ENCODE assay signal across 13 cellular contexts in genomic region chr1:9320520-9321479, GRCh38. TPM values are rescaled to one million over a fixed set of nuclear protein-coding genes. Genes with fewer than 3 reads are reported as not detected.
DNase-seq lines count a peak whose midpoint lies in the region; ATAC-seq, FAIRE-seq and TF ChIP-seq lines count a peak whose summit lies in the region.
"Had no signal": no experiment of that assay in that cellular context is flagged by ENCODE, and none has a peak within 500 bp of the region (broad histone marks: within the 10 kb centered on the region; RNA-seq: fewer than 3 reads in every experiment).

No MANE protein-coding gene starts in this region.

- no peaks in the 10 kb centered on the region for H3K9me3 Mint-ChIP-seq in nephron
- H3K9me3 Mint-ChIP-seq: activated CD8-positive, alpha-beta T cell treated with anti-CD3 and anti-CD28 coated beads for 36 hours had no signal

- peak overlapping the region; percentile 17; the same call in 2 of the 3 replicates for H3K4me2 ChIP-seq in A549
- H3K4me2 ChIP-seq in OCI-LY3 (ENCODE audit: low read length), result peak overlapping the region; percentile 62; the same call in 1 of the 2 replicates

- no peak for ATAC-seq in A549
- no peak for ATAC-seq in gastrocnemius medialis
- ATAC-seq in HG03159 (IDR thresholded peaks at IDR 0.05; ENCODE audit: unreplicated experiment), result no peak
- ATAC-seq: activated CD8-positive, alpha-beta T cell treated with anti-CD3 and anti-CD28 coated beads for 36 hours had no signal

- no peak overlapping the region for H2AFZ ChIP-seq in OCI-LY3 (ENCODE audit: low read depth, low read length)

- H3K4me3 ChIP-seq in A549 (no peak overlapping the region), OCI-LY3 (ENCODE audit: low read length) (no peak overlapping the region), esophagus (ENCODE audit: low read depth in 1 of 2, low read length in 2 of 2) (no peak overlapping the region), gastrocnemius medialis (no peak overlapping the region)
- H3K4me3 ChIP-seq: tibial nerve had no signal

- in situ Hi-C loops in gastrocnemius medialis (cut with MboI; ENCODE audit: low sequenced_read_pairs in 4 of 4), result no loop called here

- no peak overlapping the region for H3K9ac ChIP-seq in OCI-LY3 (ENCODE audit: low read length)

- peak overlapping the region in 1 of 2 experiments; percentile 78; a peak in 3 of 6 replicates for H3K27ac ChIP-seq in A549
- no peak overlapping the region for H3K27ac ChIP-seq in OCI-LY3 (ENCODE audit: low read length)
- H3K27ac ChIP-seq in esophagus (ENCODE audit: low read depth in 2 of 2, low read length in 1 of 2), result peak overlapping the region; percentile 66 to 81
- H3K27ac ChIP-seq in gastrocnemius medialis, result no peak overlapping the region
- H3K27ac ChIP-seq: tibial nerve had no signal

- TF ChIP-seq EP300 in A549 (IDR thresholded peaks at IDR 0.05), result no peak

- peaks cover 71% of the 10 kb centered on the region for H3K4me1 ChIP-seq in A549
- peaks cover 16% of the 10 kb centered on the region for H3K4me1 ChIP-seq in OCI-LY3 (ENCODE audit: low read length)
- peaks cover 26 to 48% of the 10 kb centered on the region in 2 donors for H3K4me1 ChIP-seq in esophagus (ENCODE audit: control insufficient read depth in 2 of 2, insufficient read depth in 2 of 2, low read length in 1 of 2)
- H3K4me1 ChIP-seq in gastrocnemius medialis, result peaks cover 33 to 37% of the 10 kb centered on the region in 2 donors

- H3K27me3 ChIP-seq in OCI-LY3 (ENCODE audit: low read depth, low read length) (no peaks in the 10 kb centered on the region), esophagus (ENCODE audit: control insufficient read depth in 1 of 2, insufficient read depth in 2 of 2, low read length in 2 of 2) (no peaks in the 10 kb centered on the region), gastrocnemius medialis (no peaks in the 10 kb centered on the region)
- H3K27me3 ChIP-seq: tibial nerve had no signal

- H3K4me1 Mint-ChIP-seq in nephron, result peaks cover 39% of the 10 kb centered on the region

- intact Hi-C loops in gastrocnemius medialis (cut with DNase I; ENCODE audit: low total_unique reads), result no loop called here

- FAIRE-seq in A549 (lab: Jason Lieb, UNC), result no peak

- H3K27ac Mint-ChIP-seq in nephron, result peak overlapping the region; percentile 82 to 89 (median 85)
- H3K27ac Mint-ChIP-seq: activated CD8-positive, alpha-beta T cell treated with anti-CD3 and anti-CD28 coated beads for 36 hours had no signal

- no peak for TF ChIP-seq RAD21 in A549 (conservative IDR thresholded peaks at IDR 0.05 in 1 of 2, IDR thresholded peaks at IDR 0.05 in 1 of 2)

- H4K20me1 ChIP-seq in OCI-LY3 (ENCODE audit: insufficient read depth, low read length), result no peaks in the 10 kb centered on the region

- TF ChIP-seq CTCF in A549 (IDR thresholded peaks at IDR 0.05) (no peak), OCI-LY3 (IDR thresholded peaks at IDR 0.05; ENCODE audit: low read depth, low read length) (no peak), nephron (IDR thresholded peaks at IDR 0.05; ENCODE audit: unreplicated experiment in 3 of 3) (no peak), gastrocnemius medialis (IDR thresholded peaks at IDR 0.05 in 4 of 5, conservative IDR thresholded peaks at IDR 0.05 in 1 of 5) (no peak)

- no peak for DNase-seq in A549 (ENCODE audit: low read depth in 1 of 2, low spot score in 1 of 2)
- DNase-seq in NCI-H2107 (lab: John Stamatoyannopoulos, UW), result no peak
- DNase-seq in gastrocnemius medialis, result no peak
- DNase-seq in NCI-H446 (lab: John Stamatoyannopoulos, UW), result no peak
- DNase-seq: activated CD8-positive, alpha-beta T cell treated with anti-CD3 and anti-CD28 coated beads for 36 hours; activated effector memory CD4-positive, alpha-beta T cell treated with anti-CD3 and anti-CD28 coated beads, Interleukin-2, amount 50 U/mL, for 16 hours; DMS 273 treated with DMSO at 0.1 percent for 48 hours; RPMI8226 had no signal

- no peak for TF ChIP-seq POLR2A in A549 (IDR thresholded peaks at IDR 0.05; ENCODE audit: low read length)
- TF ChIP-seq POLR2A in gastrocnemius medialis (IDR thresholded peaks at IDR 0.05), result no peak

- H3K4me3 Mint-ChIP-seq in nephron, result peak overlapping the region; percentile 37 to 52 (median 44)
- H3K4me3 Mint-ChIP-seq: activated CD8-positive, alpha-beta T cell treated with anti-CD3 and anti-CD28 coated beads for 36 hours had no signal

- H3K9me3 ChIP-seq in A549 (no peaks in the 10 kb centered on the region), OCI-LY3 (ENCODE audit: insufficient read depth, low read length) (no peaks in the 10 kb centered on the region), esophagus (ENCODE audit: control insufficient read depth in 2 of 2, insufficient read depth in 1 of 2, low read depth in 1 of 2, low read length in 1 of 2) (no peaks in the 10 kb centered on the region), gastrocnemius medialis (no peaks in the 10 kb centered on the region)
- H3K9me3 ChIP-seq: tibial nerve had no signal

- H3K27me3 Mint-ChIP-seq in nephron (ENCODE audit: low read depth), result peaks cover 3% of the 10 kb centered on the region

- no peaks in the 10 kb centered on the region for H3K36me3 Mint-ChIP-seq in nephron (ENCODE audit: low read depth)

- POLR2A ChIA-PET in A549 (lab: Yijun Ruan, JAX), result interaction anchor here (0.6 to 1.2 kb wide), 4 partner anchors 31 to 108 kb away, joined by 3 to 4 read pairs (median 3); no protein-coding TSS in a partner anchor

- H3K79me2 ChIP-seq in OCI-LY3 (ENCODE audit: low read length), result no peaks in the 10 kb centered on the region

- 83% methylated on average over 26 of the region's 31 CpGs for WGBS in A549 (ENCODE audit: missing lambda C conversion rate)
- WGBS in esophagus, 2 donors, result 51 to 58% methylated on average over 31 of the region's 31 CpGs

- H3K36me3 ChIP-seq in OCI-LY3 (replicated peaks; ENCODE audit: low read depth, low read length) (no peaks in the 10 kb centered on the region), esophagus (ENCODE audit: control insufficient read depth in 2 of 2, insufficient read depth in 2 of 2, low read length in 1 of 2) (peaks cover 0 to 11% of the 10 kb centered on the region in 2 donors), gastrocnemius medialis (no peaks in the 10 kb centered on the region)
- H3K36me3 ChIP-seq: tibial nerve had no signal

- CTCF ChIA-PET in A549 (lab: Yijun Ruan, JAX), result interaction anchor here (1.0 to 1.6 kb wide), 3 partner anchors 54 to 175 kb away, joined by 3 to 6 read pairs (median 3); no protein-coding TSS in a partner anchor

TF ChIP-seq in A549, 52 proteins besides CTCF, POLR2A, EP300 and RAD21:
- TF ChIP-seq CEBPB (IDR thresholded peaks at IDR 0.05) (no peak), USF2 (IDR thresholded peaks at IDR 0.05) (no peak), MAFK (IDR thresholded peaks at IDR 0.05; ENCODE audit: partially characterized antibody) (no peak), RFX5 (IDR thresholded peaks at IDR 0.05) (no peak), NFE2L2 (conservative IDR thresholded peaks at IDR 0.05; ENCODE audit: low read length) (no peak), ESRRA (IDR thresholded peaks at IDR 0.05; ENCODE audit: borderline replicate concordance, low read length) (no peak), RCOR1 (IDR thresholded peaks at IDR 0.05; ENCODE audit: low read depth, low read length) (no peak), PBX3 (IDR thresholded peaks at IDR 0.05) (no peak), HDAC2 (IDR thresholded peaks at IDR 0.05) (no peak), HOXB5 (CRISPR knock-in tag; IDR thresholded peaks at IDR 0.05) (no peak)
- TF ChIP-seq, protein P1, sequence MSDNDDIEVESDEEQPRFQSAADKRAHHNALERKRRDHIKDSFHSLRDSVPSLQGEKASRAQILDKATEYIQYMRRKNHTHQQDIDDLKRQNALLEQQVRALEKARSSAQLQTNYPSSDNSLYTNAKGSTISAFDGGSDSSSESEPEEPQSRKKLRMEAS (IDR thresholded peaks at IDR 0.05), result no peak

RNA-seq across cellular contexts. Expression of gene SPSB1, which starts 28.1 kb away (rescaled TPM):
- polyA plus RNA-seq in A549 (2011; rRNA removed), result 19.4 and 23.7 TPM in 2 replicates
- 20.5 and 26.4 TPM in 2 replicates for polyA plus RNA-seq in A549 (2012; cell fraction: cytosol; rRNA removed)
- 21.7 and 23.4 TPM in 2 replicates for polyA plus RNA-seq in A549 (2012; cell fraction: nucleus; rRNA removed)
- 16.9 to 25.3 TPM (median 22.3 TPM) in 3 replicates for polyA plus RNA-seq in A549 (2017; fragmentation: RNase III; extraction: RNeasy Plus Mini Kit Qiagen cat#74134 plus additional on column Dnase treatment)
- 39.6 and 39.8 TPM in 2 replicates for polyA minus RNA-seq in A549 (2011; rRNA and poly(A)+ RNA removed)
- polyA plus RNA-seq in esophagus, result 10 to 100 TPM; 14.4 to 20.9 TPM
- total RNA-seq in gastrocnemius medialis, result 100 to 1,000 TPM in 1 of 4 donors, 10 to 100 TPM in 3; 40.4 to 161 (median 56.6) TPM

Comparison
In these comparisons a context has a peak if more than half of its experiments do, and no peak if none do; other contexts are left out.
1. H3K27ac ChIP-seq: peak in esophagus (2 of 2); none in OCI-LY3 (single experiment) and gastrocnemius medialis (0 of 4).